ENCODE assay signal across 8 cellular contexts in genomic region chr9:127166651-127167524, GRCh38. TPM values are rescaled to one million over a fixed set of nuclear protein-coding genes. Genes with fewer than 3 reads are reported as not detected.
DNase-seq lines count a peak whose midpoint lies in the region; ATAC-seq lines count a peak whose summit lies in the region.

No MANE protein-coding gene starts in this region.

- intact Hi-C loops in cardiac septum (cut with DNase I): loop anchor here (2.0 kb wide), 1 partner anchor 16 kb away; no protein-coding TSS in a partner anchor

- peaks cover 0 to 2% of the 10 kb centered on the region in 2 donors for H3K9me3 Mint-ChIP-seq in stimulated activated naive B cell treated with anti-CD40 and anti-IgM and Interleukin-4, amounts not matched to agents 10 μg/mL and 1 μg/mL and 100 μg/mL, for 72 hours

- ATAC-seq in GM19324 (IDR thresholded peaks at IDR 0.05; ENCODE audit: low FRiP score, unreplicated experiment) (peak; percentile 68), HG03196 (IDR thresholded peaks at IDR 0.05; ENCODE audit: unreplicated experiment) (peak; percentile 53)
- ATAC-seq in stimulated activated naive B cell treated with anti-CD40 and anti-IgM and Interleukin-4, amounts not matched to agents 10 μg/mL and 1 μg/mL and 100 μg/mL, for 72 hours (replicated peaks): peak; percentile 91 to 93

- DNase-seq in A172 (ENCODE audit: low spot score): peak; percentile 97
- peak; percentile 38 for DNase-seq in SHP77 treated with DMSO at 0.1 percent for 48 hours (lab: John Stamatoyannopoulos, UW)
- DNase-seq in stimulated activated naive B cell treated with anti-CD40 and anti-IgM and Interleukin-4, amounts not matched to agents 10 μg/mL and 1 μg/mL and 100 μg/mL, for 72 hours: peak; percentile 71
- DNase-seq in cardiac septum (ENCODE audit: low spot score): no peak
- no peak for DNase-seq in NCI-H1092 (lab: John Stamatoyannopoulos, UW)
- DNase-seq in amygdala (lab: John Stamatoyannopoulos, UW): no peak

- peaks cover 36 to 37% of the 10 kb centered on the region in 2 donors for H3K4me1 Mint-ChIP-seq in stimulated activated naive B cell treated with anti-CD40 and anti-IgM and Interleukin-4, amounts not matched to agents 10 μg/mL and 1 μg/mL and 100 μg/mL, for 72 hours

- no peaks in the 10 kb centered on the region for H3K27me3 Mint-ChIP-seq in stimulated activated naive B cell treated with anti-CD40 and anti-IgM and Interleukin-4, amounts not matched to agents 10 μg/mL and 1 μg/mL and 100 μg/mL, for 72 hours

- peaks cover 7 to 10% of the 10 kb centered on the region in 2 donors for H3K36me3 Mint-ChIP-seq in stimulated activated naive B cell treated with anti-CD40 and anti-IgM and Interleukin-4, amounts not matched to agents 10 μg/mL and 1 μg/mL and 100 μg/mL, for 72 hours

- H3K4me3 Mint-ChIP-seq in stimulated activated naive B cell treated with anti-CD40 and anti-IgM and Interleukin-4, amounts not matched to agents 10 μg/mL and 1 μg/mL and 100 μg/mL, for 72 hours: peak overlapping the region in 1 of 2 donors; percentile 16

- H3K27ac Mint-ChIP-seq in stimulated activated naive B cell treated with anti-CD40 and anti-IgM and Interleukin-4, amounts not matched to agents 10 μg/mL and 1 μg/mL and 100 μg/mL, for 72 hours: peak overlapping the region; percentile 47

RNA-seq across cellular contexts. Expression of gene ANGPTL2, which starts 44.5 kb away (rescaled TPM):
- total RNA-seq in A172 (2014; rRNA removed; shearing (Covaris generic)): 0.17 and 0.43 TPM in 2 replicates
- total RNA-seq in cardiac septum: 41.4 TPM

Comparison
In these comparisons a context has a peak if more than half of its experiments do, and no peak if none do; other contexts are left out.
1. DNase-seq: peak in A172 (single experiment), SHP77 treated with DMSO at 0.1 percent for 48 hours (single experiment) and stimulated activated naive B cell treated with anti-CD40 and anti-IgM and Interleukin-4, amounts not matched to agents 10 μg/mL and 1 μg/mL and 100 μg/mL, for 72 hours (single experiment); none in cardiac septum (single experiment), NCI-H1092 (single experiment) and amygdala (0 of 56).
2. RNA of gene ANGPTL2, which starts 44.5 kb away (total RNA-seq): 41.4 TPM in cardiac septum (single experiment); 0.17 to 0.43 TPM in A172; every median in the first group is over 10 times any median in the second.
3. Peak in every context shown above with its lines, with median percentiles within 50 percentile points of each other: ATAC-seq.